Comparison of ENCODE assay signal across 9 cellular contexts in the genomic region with DNA sequence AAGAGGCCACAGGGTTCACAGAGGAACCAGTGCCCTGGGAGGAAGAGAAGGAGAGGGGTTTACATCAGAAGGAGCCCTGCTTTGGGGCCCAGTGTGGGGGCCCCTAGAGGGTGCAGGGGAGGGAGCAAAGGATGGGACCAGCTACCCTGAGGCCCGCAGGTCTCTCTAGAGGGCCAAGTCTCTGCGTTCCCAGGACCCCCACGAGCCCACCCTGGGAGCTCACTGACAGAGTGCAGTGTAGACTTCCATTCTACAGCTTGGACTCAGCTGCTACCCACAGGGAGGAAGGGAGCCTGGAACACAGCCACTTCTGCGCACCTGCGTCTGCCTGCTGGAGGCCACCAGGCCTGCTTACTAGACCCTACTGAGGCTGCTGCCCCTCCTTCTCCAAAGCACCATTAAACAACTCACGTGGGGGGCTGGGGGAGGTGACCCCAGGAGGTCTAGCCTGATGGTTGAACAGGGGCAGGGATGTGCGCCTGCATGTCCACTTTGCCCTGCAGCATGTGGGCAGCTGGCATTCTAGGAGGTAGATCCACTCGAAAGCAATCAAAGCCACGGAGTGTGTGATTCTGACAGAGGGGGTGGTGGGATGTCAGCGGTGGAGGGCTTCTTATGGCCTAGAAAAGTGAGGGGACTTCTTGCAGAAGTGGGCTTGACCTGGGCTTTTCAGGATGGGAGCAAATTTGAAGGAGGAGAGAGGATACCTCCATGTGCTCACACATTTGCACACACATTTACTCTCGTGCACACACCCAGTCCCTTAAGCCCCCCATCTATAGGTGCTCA.
DNase-seq lines count a peak whose midpoint lies in the region; ATAC-seq and TF ChIP-seq lines count a peak whose summit lies in the region.
"Had no signal": no experiment of that assay in that cellular context is flagged by ENCODE, and none has a peak within 500 bp of the region (broad histone marks: within the 10 kb centered on the region; RNA-seq: fewer than 3 reads in every experiment).

No MANE protein-coding gene starts in this region.

- H2BK120ac ChIP-seq in IMR-90 (ENCODE audit: low read depth, low read length): no peak overlapping the region

- peak overlapping the region; percentile 31 for H3K4me3 ChIP-seq in CD8-positive, alpha-beta memory T cell (ENCODE audit: low read length)
- H3K4me3 ChIP-seq in IMR-90 (ENCODE audit: insufficient read depth, low read depth, low read length): no peak overlapping the region

- POLR2A ChIA-PET in CD8-positive, alpha-beta memory T cell (lab: Charles Lee): interaction anchor here (1.0 to 14.8 kb wide), 6 partner anchors 22 to 87 kb away, joined by 4 to 590 read pairs (median 6); a partner anchor contains a TSS
- POLR2A ChIA-PET in IMR-90 (lab: Charles Lee; ENCODE audit: unreplicated experiment): no interaction called here

- no peak for TF ChIP-seq POLR2A in IMR-90 (IDR thresholded peaks at IDR 0.05; ENCODE audit: low read depth, low read length)

- H4K91ac ChIP-seq in IMR-90 (ENCODE audit: insufficient read depth, low read depth, low read length): no peak overlapping the region

- no peaks in the 10 kb centered on the region for H3K27me3 ChIP-seq in CD8-positive, alpha-beta memory T cell (ENCODE audit: insufficient read depth, low read length, poor library complexity, severe bottlenecking)
- H3K27me3 ChIP-seq in IMR-90 (ENCODE audit: control insufficient read depth, insufficient read depth, low read length): no peaks in the 10 kb centered on the region

- H3K4ac ChIP-seq in IMR-90 (ENCODE audit: low read depth, low read length): no peak overlapping the region; the same call in 1 of the 2 replicates

- H3K4me3 Mint-ChIP-seq in CD8-positive, alpha-beta memory T cell: peak overlapping the region; percentile 65 to 88 (median 79)
- H3K4me3 Mint-ChIP-seq in brain: no peak overlapping the region
- no peak overlapping the region for H3K4me3 Mint-ChIP-seq in nephron progenitor cell

- H2AK9ac ChIP-seq in IMR-90 (replicated peaks; ENCODE audit: low read depth, low read length, poor library complexity): peak overlapping the region; percentile 25

- no peak for ATAC-seq in IMR-90 (ENCODE audit: low read depth)

- H2AFZ ChIP-seq in IMR-90 (replicated peaks; ENCODE audit: low read length, poor library complexity): no peak overlapping the region

- no peak overlapping the region for H4K8ac ChIP-seq in IMR-90 (ENCODE audit: low read depth in 2 of 2, low read length in 2 of 2)

- TF ChIP-seq RAD21 in IMR-90 (IDR thresholded peaks at IDR 0.05; ENCODE audit: low read length): no peak

- peaks cover 100% of the 10 kb centered on the region for H3K4me1 ChIP-seq in CD8-positive, alpha-beta memory T cell (ENCODE audit: insufficient read depth, low read length)
- H3K4me1 ChIP-seq in IMR-90 (ENCODE audit: control insufficient read depth, insufficient read depth, low read length): peaks cover 5% of the 10 kb centered on the region

- no peak overlapping the region for H2AK5ac ChIP-seq in IMR-90 (ENCODE audit: low read depth, low read length)

- no peak overlapping the region for H3K9ac ChIP-seq in IMR-90 (ENCODE audit: low read depth, low read length)

- no peaks in the 10 kb centered on the region for H3K36me3 ChIP-seq in CD8-positive, alpha-beta memory T cell (ENCODE audit: insufficient read depth, low read length)
- no peaks in the 10 kb centered on the region for H3K36me3 ChIP-seq in IMR-90 (ENCODE audit: control insufficient read depth, insufficient read depth, low read length)

- peak in 1 of 5 donors; percentile 44 for DNase-seq in CD8-positive, alpha-beta memory T cell
- DNase-seq in IMR-90 (no peak), nephron progenitor cell (no peak), hippocampal formation (lab: John Stamatoyannopoulos, UW) (no peak), NCI-H2081 treated with DMSO at 0.1 percent for 48 hours (lab: John Stamatoyannopoulos, UW) (no peak), midbrain (lab: John Stamatoyannopoulos, UW) (no peak)
- DNase-seq: EL had no signal

- no peak overlapping the region for H2BK20ac ChIP-seq in IMR-90 (ENCODE audit: low read depth, low read length)

- H4K20me1 ChIP-seq in IMR-90 (ENCODE audit: insufficient read depth, low read length): no peaks in the 10 kb centered on the region

- no peaks in the 10 kb centered on the region for H3K36me3 Mint-ChIP-seq in CD8-positive, alpha-beta memory T cell
- H3K36me3 Mint-ChIP-seq in brain (no peaks in the 10 kb centered on the region), nephron progenitor cell (ENCODE audit: low read depth) (no peaks in the 10 kb centered on the region)

- no peak overlapping the region for H3K56ac ChIP-seq in IMR-90 (ENCODE audit: extremely low read depth, insufficient read depth, low read length)

- no peak overlapping the region for H3K23ac ChIP-seq in IMR-90 (ENCODE audit: low read depth, low read length)

- H3K4me1 Mint-ChIP-seq in CD8-positive, alpha-beta memory T cell: peaks cover 80 to 94% (median 92%) of the 10 kb centered on the region in 3 donors
- peaks cover 52% of the 10 kb centered on the region for H3K4me1 Mint-ChIP-seq in brain
- peaks cover 63% of the 10 kb centered on the region for H3K4me1 Mint-ChIP-seq in nephron progenitor cell

- in situ Hi-C loops in IMR-90 (cut with MboI; ENCODE audit: low sequenced_read_pairs): no loop called here

- H4K5ac ChIP-seq in IMR-90 (ENCODE audit: low read depth, low read length): no peak overlapping the region

- no CpG with 5 or more reads among the region's 11 CpGs for WGBS in IMR-90 (ENCODE audit: extremely low coverage in 2 of 2, insufficient read length in 1 of 2), 2 experiments

- peak overlapping the region; percentile 99 to 100 (median 100) for H3K27ac Mint-ChIP-seq in CD8-positive, alpha-beta memory T cell
- peak overlapping the region in 3 of 5 experiments; percentile 63 to 88 (median 75) for H3K27ac Mint-ChIP-seq in brain
- peak overlapping the region; percentile 78 for H3K27ac Mint-ChIP-seq in nephron progenitor cell

- TF ChIP-seq CTCF in IMR-90 (conservative IDR thresholded peaks at IDR 0.05; ENCODE audit: low read depth, low read length) (no peak), brain (conservative IDR thresholded peaks at IDR 0.05) (no peak), nephron progenitor cell (IDR thresholded peaks at IDR 0.05) (no peak)

- no peak overlapping the region for H2BK5ac ChIP-seq in IMR-90 (ENCODE audit: low read depth, low read length, poor library complexity, severe bottlenecking)

- H3K14ac ChIP-seq in IMR-90 (replicated peaks; ENCODE audit: low read depth, low read length): no peak overlapping the region

- no peaks in the 10 kb centered on the region for H3K9me3 Mint-ChIP-seq in CD8-positive, alpha-beta memory T cell
- peaks cover 0 to 2% (median 0%) of the 10 kb centered on the region in 5 experiments for H3K9me3 Mint-ChIP-seq in brain
- no peaks in the 10 kb centered on the region for H3K9me3 Mint-ChIP-seq in nephron progenitor cell

- BruUV-seq in IMR-90 (replicated peaks; lab: Mats Ljungman, UMichigan): no TSS peak

- H3K9me3 ChIP-seq in CD8-positive, alpha-beta memory T cell (ENCODE audit: low read length): no peaks in the 10 kb centered on the region
- H3K9me3 ChIP-seq in IMR-90 (ENCODE audit: control insufficient read depth, insufficient read depth, low read length): no peaks in the 10 kb centered on the region

- dilution Hi-C loops in IMR-90 (cut with HindIII; ENCODE audit: low sequenced_read_pairs, unreplicated experiment): no loop called here

- H3K4me2 ChIP-seq in IMR-90 (ENCODE audit: low read depth, low read length): no peak overlapping the region

- H3K27ac ChIP-seq in CD8-positive, alpha-beta memory T cell (ENCODE audit: low read depth, low read length): peak overlapping the region; percentile 71
- no peak overlapping the region for H3K27ac ChIP-seq in IMR-90 (ENCODE audit: insufficient read depth, low read length)
- H3K27ac ChIP-seq: VCaP had no signal

- H2BK15ac ChIP-seq in IMR-90 (ENCODE audit: low read depth, low read length): no peak overlapping the region

- no peak overlapping the region for H3K18ac ChIP-seq in IMR-90 (ENCODE audit: low read depth, low read length)

- H3K27me3 Mint-ChIP-seq in CD8-positive, alpha-beta memory T cell: peaks cover 0 to 4% of the 10 kb centered on the region in 2 donors
- peaks cover 6% of the 10 kb centered on the region for H3K27me3 Mint-ChIP-seq in brain
- H3K27me3 Mint-ChIP-seq in nephron progenitor cell (ENCODE audit: low read depth, poor library complexity): no peaks in the 10 kb centered on the region

- 0 out of 2 replicates have a peak, but pooled peaks cover 2% of the 10 kb centered on the region for H3K9me1 ChIP-seq in IMR-90 (ENCODE audit: insufficient read depth, low read length)

- intact Hi-C loops in IMR-90 (cut with micrococcal nuclease): no loop called here

- CTCF ChIA-PET in CD8-positive, alpha-beta memory T cell (lab: Charles Lee): interaction anchor here (1.0 to 21.7 kb wide), 6 partner anchors 9 to 88 kb away, joined by 3 to 820 read pairs (median 10); a partner anchor contains a TSS
- CTCF ChIA-PET in IMR-90 (lab: Yijun Ruan, JAX): no interaction called here

- no peaks in the 10 kb centered on the region for H3K79me1 ChIP-seq in IMR-90 (ENCODE audit: low read depth in 1 of 2, low read length in 2 of 2)

TF ChIP-seq in IMR-90, 13 proteins besides CTCF, POLR2A, EP300 and RAD21:
- no peak for TF ChIP-seq RFX5 (IDR thresholded peaks at IDR 0.05; ENCODE audit: low read depth, low read length)
TF ChIP-seq in IMR-90: peak in this region for 0.

Comparison
In these comparisons a context has a peak if more than half of its experiments do, and no peak if none do; other contexts are left out.
1. H3K4me3 Mint-ChIP-seq: peak in CD8-positive, alpha-beta memory T cell (7 of 7); none in brain (0 of 5) and nephron progenitor cell (single experiment).
2. Peak in every context shown above with its lines, with median percentiles within 50 percentile points of each other: H3K27ac Mint-ChIP-seq.